In genomic region chr5:40333459-40334241, GRCh38 we compare ENCODE assay signal across 9 cellular contexts.
DNase-seq lines count a peak whose midpoint lies in the region; ATAC-seq, FAIRE-seq and TF ChIP-seq lines count a peak whose summit lies in the region.
"Had no signal": no experiment of that assay in that cellular context is flagged by ENCODE, and none has a peak within 500 bp of the region (broad histone marks: within the 10 kb centered on the region; RNA-seq: fewer than 3 reads in every experiment).

No MANE protein-coding gene starts in this region.

- H3K9me3 Mint-ChIP-seq in activated CD4-positive, alpha-beta memory T cell treated with anti-CD3 and anti-CD28 coated beads, Interleukin-2, amount 10 ng/mL, durations not matched to agents 7 days and 5 days, result peaks cover 8% of the 10 kb centered on the region

- H3K4me3 Mint-ChIP-seq in activated CD4-positive, alpha-beta memory T cell treated with anti-CD3 and anti-CD28 coated beads, Interleukin-2, amount 10 ng/mL, durations not matched to agents 7 days and 5 days, result no peak overlapping the region
- H3K4me3 Mint-ChIP-seq: mesothelial cell of epicardium had no signal

- H3K27ac Mint-ChIP-seq in activated CD4-positive, alpha-beta memory T cell treated with anti-CD3 and anti-CD28 coated beads, Interleukin-2, amount 10 ng/mL, durations not matched to agents 7 days and 5 days, result peak overlapping the region; percentile 44
- H3K27ac Mint-ChIP-seq: mesothelial cell of epicardium had no signal

- POLR2A ChIA-PET in activated CD4-positive, alpha-beta memory T cell treated with anti-CD3 and anti-CD28 coated beads, Interleukin-2, amount 10 ng/mL, durations not matched to agents 7 days and 5 days (lab: Charles Lee), result interaction anchor here (0.8 to 3.1 kb wide), 15 partner anchors 13 to 352 kb away, joined by 3 to 16 read pairs (median 3); partner anchors contain the start of gene PTGER4

- ATAC-seq in GM21529 (IDR thresholded peaks at IDR 0.05; ENCODE audit: unreplicated experiment), result no peak

- DNase-seq in GM04504 (ENCODE audit: low read depth) (peak; percentile 17), H54 (ENCODE audit: insufficient read length, low spot score) (peak; percentile 5), kidney glomerular epithelial cell (lab: John Stamatoyannopoulos, UW) (peak; percentile 52), LoVo (ENCODE audit: low spot score) (no peak), NCI-H1092 (lab: John Stamatoyannopoulos, UW) (no peak), RPMI8226 (no peak)
- DNase-seq in activated CD4-positive, alpha-beta memory T cell treated with anti-CD3 and anti-CD28 coated beads, Interleukin-2, amount 10 ng/mL, durations not matched to agents 7 days and 5 days, result peak; percentile 28

- TF ChIP-seq POLR2A in H54 (IDR thresholded peaks at IDR 0.05; ENCODE audit: low read depth, low read length), result no peak

- CTCF ChIA-PET in activated CD4-positive, alpha-beta memory T cell treated with anti-CD3 and anti-CD28 coated beads, Interleukin-2, amount 10 ng/mL, durations not matched to agents 7 days and 5 days (lab: Charles Lee), result interaction anchor here (0.7 to 1.2 kb wide), 4 partner anchors 95 to 320 kb away, joined by 3 read pairs; no protein-coding TSS in a partner anchor

- H3K36me3 Mint-ChIP-seq in activated CD4-positive, alpha-beta memory T cell treated with anti-CD3 and anti-CD28 coated beads, Interleukin-2, amount 10 ng/mL, durations not matched to agents 7 days and 5 days (ENCODE audit: low read depth), result peaks cover 36% of the 10 kb centered on the region
- H3K36me3 Mint-ChIP-seq: mesothelial cell of epicardium had no signal

- H3K27me3 Mint-ChIP-seq in activated CD4-positive, alpha-beta memory T cell treated with anti-CD3 and anti-CD28 coated beads, Interleukin-2, amount 10 ng/mL, durations not matched to agents 7 days and 5 days, result no peaks in the 10 kb centered on the region

- H3K4me1 Mint-ChIP-seq in activated CD4-positive, alpha-beta memory T cell treated with anti-CD3 and anti-CD28 coated beads, Interleukin-2, amount 10 ng/mL, durations not matched to agents 7 days and 5 days, result peaks cover 53% of the 10 kb centered on the region

- peak; percentile 96 for FAIRE-seq in H54 (lab: Jason Lieb, UNC)

Comparison
In these comparisons a context has a peak if more than half of its experiments do, and no peak if none do; other contexts are left out.
1. DNase-seq: peak in GM04504 (single experiment), H54 (single experiment), activated CD4-positive, alpha-beta memory T cell treated with anti-CD3 and anti-CD28 coated beads, Interleukin-2, amount 10 ng/mL, durations not matched to agents 7 days and 5 days (single experiment) and kidney glomerular epithelial cell (single experiment); none in LoVo (single experiment), NCI-H1092 (single experiment) and RPMI8226 (single experiment).